Comparison of ENCODE assay signal across 2 cellular contexts in genomic region chr16:82329070-82329469, GRCh38.
TF ChIP-seq lines count a peak whose summit lies in the region.

No MANE protein-coding gene starts in this region.

TF ChIP-seq in Ishikawa, 13 proteins besides CTCF, POLR2A, EP300 and RAD21 (continued from another document):
- no peak for TF ChIP-seq REST (IDR thresholded peaks at IDR 0.05; ENCODE audit: low read depth)
- no peak for TF ChIP-seq CEBPB (IDR thresholded peaks at IDR 0.05)
- no peak for TF ChIP-seq YY1 (IDR thresholded peaks at IDR 0.05; ENCODE audit: low read depth)
- TF ChIP-seq EGR1 (IDR thresholded peaks at IDR 0.05): no peak
- TF ChIP-seq MAX (IDR thresholded peaks at IDR 0.05): 0 out of 2 replicates have a peak, but pooled peaks have one; percentile 10
- TF ChIP-seq TCF12 (IDR thresholded peaks at IDR 0.05; ENCODE audit: low read depth): peak; percentile 75
- TF ChIP-seq TEAD4 (IDR thresholded peaks at IDR 0.05): peak; percentile 70
- TF ChIP-seq TAF1 (IDR thresholded peaks at IDR 0.05; ENCODE audit: low read depth): no peak
- TF ChIP-seq NFIC (IDR thresholded peaks at IDR 0.05): peak; percentile 59

TF ChIP-seq in SK-N-SH, 30 proteins besides CTCF, POLR2A, EP300 and RAD21 (continued from another document):
- TF ChIP-seq REST (IDR thresholded peaks at IDR 0.05; ENCODE audit: low read depth, low read length) (no peak), FOSL2 (IDR thresholded peaks at IDR 0.05; ENCODE audit: borderline replicate concordance, low read depth) (no peak), RXRA (IDR thresholded peaks at IDR 0.05; ENCODE audit: borderline replicate concordance, low read depth) (no peak), ZBTB33 (IDR thresholded peaks at IDR 0.05; ENCODE audit: borderline replicate concordance, low read depth) (no peak), TCF12 (IDR thresholded peaks at IDR 0.05) (no peak), RCOR1 (IDR thresholded peaks at IDR 0.05; ENCODE audit: low read length) (no peak), TEAD4 (IDR thresholded peaks at IDR 0.05; ENCODE audit: borderline replicate concordance, insufficient read depth) (no peak), IRF3 (IDR thresholded peaks at IDR 0.05; ENCODE audit: low read depth, low read length) (no peak), MAX (IDR thresholded peaks at IDR 0.05; ENCODE audit: low read depth) (no peak), GABPA (IDR thresholded peaks at IDR 0.05; ENCODE audit: low read depth) (no peak)
